ENCODE assay signal across 20 cellular contexts in the genomic region with DNA sequence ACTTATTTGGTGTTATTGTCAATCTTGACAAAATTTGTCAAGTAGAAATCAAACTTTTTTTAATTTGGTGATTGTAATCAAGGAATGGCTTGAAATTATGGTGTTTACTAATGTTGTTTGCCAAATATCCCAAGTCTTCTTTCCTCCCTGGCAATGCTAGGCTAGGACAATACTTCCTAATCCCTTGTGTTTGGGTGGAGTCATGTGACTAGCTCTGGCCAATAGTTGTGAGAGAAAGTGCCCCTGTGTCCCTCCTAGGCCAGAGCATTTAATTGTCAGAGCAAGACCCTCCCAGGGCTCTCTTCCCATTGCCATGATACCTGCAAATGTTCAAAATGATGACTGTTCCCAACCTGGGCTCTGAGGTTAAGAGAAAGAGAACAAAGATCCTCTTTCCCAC.
"Had no signal": no experiment of that assay in that cellular context is flagged by ENCODE, and none has a peak within 500 bp of the region (broad histone marks: within the 10 kb centered on the region; RNA-seq: fewer than 3 reads in every experiment).

No MANE protein-coding gene starts in this region.

- H2AFZ ChIP-seq: hepatocyte had no signal

- H3K27me3 ChIP-seq: colonic mucosa, pancreas, right lobe of liver had no signal

- H3K79me2 ChIP-seq: hepatocyte had no signal

- H3K4me3 Mint-ChIP-seq: dendritic cell treated with granulocyte-macrophage colony-stimulating factor and Interleukin-4, amounts not matched to agents 40 ng/mL and 50 ng/mL, for 4 days; natural killer cell; stimulated activated naive CD8-positive, alpha-beta T cell treated with anti-CD3 and anti-CD28 coated beads, Interleukin-15, amount 100 ng/mL, for 72 hours had no signal

- ATAC-seq: foreskin keratinocyte; gastroesophageal sphincter; heart left ventricle; left ventricle myocardium superior; lower lobe of right lung; natural killer cell; pancreas; right lobe of liver; stimulated activated naive CD8-positive, alpha-beta T cell treated with anti-CD3 and anti-CD28 coated beads, Interleukin-15, amount 100 ng/mL, for 72 hours had no signal

- H3K4me3 ChIP-seq: colonic mucosa, esophagus muscularis mucosa, gastroesophageal sphincter, heart left ventricle, hepatocyte, lower lobe of right lung, pancreas, right lobe of liver, suprapubic skin had no signal

- DNase-seq: colonic mucosa; effector memory CD4-positive, alpha-beta T cell; foreskin keratinocyte; heart left ventricle; left ventricle myocardium superior; lower lobe of right lung; natural killer cell; pancreas; right lobe of liver; small intestine; stimulated activated CD4-positive, alpha-beta T cell treated with anti-CD3 and anti-CD28 coated beads, Interleukin-15, amount 100 ng/mL, for 24 hours; stimulated activated CD4-positive, alpha-beta T cell treated with anti-CD3 and anti-CD28 coated beads, Interleukin-2, amount 100 ng/mL, for 48 hours; stimulated activated naive CD4-positive, alpha-beta T cell; stimulated activated naive CD8-positive, alpha-beta T cell treated with anti-CD3 and anti-CD28 coated beads, Interleukin-15, amount 100 ng/mL, for 72 hours; trophoblast cell had no signal

- H3K36me3 Mint-ChIP-seq: natural killer cell had no signal

- H3K4me1 Mint-ChIP-seq: natural killer cell; stimulated activated naive CD8-positive, alpha-beta T cell treated with anti-CD3 and anti-CD28 coated beads, Interleukin-15, amount 100 ng/mL, for 72 hours had no signal

- H3K27ac Mint-ChIP-seq: dendritic cell treated with granulocyte-macrophage colony-stimulating factor and Interleukin-4, amounts not matched to agents 40 ng/mL and 50 ng/mL, for 4 days; natural killer cell; stimulated activated naive CD8-positive, alpha-beta T cell treated with anti-CD3 and anti-CD28 coated beads, Interleukin-15, amount 100 ng/mL, for 72 hours had no signal

- H3K4me2 ChIP-seq: hepatocyte had no signal

- H3K9me3 Mint-ChIP-seq: dendritic cell treated with granulocyte-macrophage colony-stimulating factor and Interleukin-4, amounts not matched to agents 40 ng/mL and 50 ng/mL, for 4 days; natural killer cell; stimulated activated naive CD8-positive, alpha-beta T cell treated with anti-CD3 and anti-CD28 coated beads, Interleukin-15, amount 100 ng/mL, for 72 hours had no signal

- H3K4me1 ChIP-seq: colonic mucosa, esophagus muscularis mucosa, foreskin keratinocyte, gastroesophageal sphincter, heart left ventricle, lower lobe of right lung, pancreas, right lobe of liver, suprapubic skin had no signal

- H3K27ac ChIP-seq: colonic mucosa, esophagus muscularis mucosa, foreskin keratinocyte, gastroesophageal sphincter, heart left ventricle, hepatocyte, lower lobe of right lung, pancreas, right lobe of liver, suprapubic skin had no signal

- H3K9me3 ChIP-seq: colonic mucosa, esophagus muscularis mucosa, gastroesophageal sphincter, heart left ventricle, lower lobe of right lung, pancreas, right lobe of liver, suprapubic skin had no signal

- H3K36me3 ChIP-seq: colonic mucosa, esophagus muscularis mucosa, gastroesophageal sphincter, heart left ventricle, lower lobe of right lung, pancreas, right lobe of liver, suprapubic skin had no signal
